In genomic region chr2:198114064-198114463, GRCh38 we compare ENCODE assay signal across 18 cellular contexts.
DNase-seq lines count a peak whose midpoint lies in the region; ATAC-seq and TF ChIP-seq lines count a peak whose summit lies in the region.
"Had no signal": no experiment of that assay in that cellular context is flagged by ENCODE, and none has a peak within 500 bp of the region (broad histone marks: within the 10 kb centered on the region; RNA-seq: fewer than 3 reads in every experiment).

No MANE protein-coding gene starts in this region.

- H3K9me3 ChIP-seq in SK-N-SH (no peaks in the 10 kb centered on the region), heart left ventricle (no peaks in the 10 kb centered on the region), osteoblast (ENCODE audit: low read depth, low read length) (no peaks in the 10 kb centered on the region)
- H3K9me3 ChIP-seq: BLaER1 had no signal

- H4K20me1 ChIP-seq in SK-N-SH (ENCODE audit: insufficient read depth) (no peaks in the 10 kb centered on the region), osteoblast (ENCODE audit: insufficient read depth, low read length) (no peaks in the 10 kb centered on the region)
- H4K20me1 ChIP-seq: BLaER1 had no signal

- peaks cover 8% of the 10 kb centered on the region for H3F3A ChIP-seq in SK-N-SH (replicated peaks; ENCODE audit: insufficient read depth)

- H3K79me2 ChIP-seq in SK-N-SH (ENCODE audit: insufficient read depth) (no peaks in the 10 kb centered on the region), osteoblast (ENCODE audit: insufficient read depth, low read length) (no peaks in the 10 kb centered on the region)

- H3K4me2 ChIP-seq in SK-N-SH (no peak overlapping the region), osteoblast (ENCODE audit: insufficient read depth, low read length) (no peak overlapping the region)
- H3K4me2 ChIP-seq: BLaER1 had no signal

- WGBS in SK-N-SH (ENCODE audit: low lambda C conversion rate) = 68% methylated on average over 1 of the region's 1 CpG
- WGBS in heart left ventricle, 4 donors = 31 to 37% (median 33%) methylated on average over 1 of the region's 1 CpG

- H3K4me1 ChIP-seq in SK-N-SH (ENCODE audit: control insufficient read depth in 1 of 2, insufficient read depth in 2 of 2, low read depth in 1 of 2, low read length in 1 of 2) (peaks cover 11 to 15% of the 10 kb centered on the region in 2 experiments), heart left ventricle (peaks cover 0 to 62% (median 40%) of the 10 kb centered on the region in 12 donors), osteoblast (ENCODE audit: insufficient read depth, low read length) (no peaks in the 10 kb centered on the region)
- H3K4me1 ChIP-seq: BLaER1 had no signal

- TF ChIP-seq POLR2A in heart left ventricle (IDR thresholded peaks at IDR 0.05) = no peak

- DNase-seq in SK-N-SH (peak; percentile 27), heart left ventricle (peak in 3 of 5 donors; percentile 32 to 53 (median 46)), left ventricle myocardium superior (peak; percentile 44), A172 (ENCODE audit: low spot score) (no peak), osteoblast (ENCODE audit: insufficient read length, low spot score, missing footprints) (no peak)
- DNase-seq: CD4-positive, alpha-beta memory T cell; DMS153; DMS79 treated with DMSO at 0.1 percent for 48 hours; GF-D8; GOT3; H7; HFFc6 had no signal

- TF ChIP-seq CTCF in SK-N-SH (IDR thresholded peaks at IDR 0.05) (no peak), heart left ventricle (IDR thresholded peaks at IDR 0.05) (no peak), osteoblast (IDR thresholded peaks at IDR 0.05; ENCODE audit: extremely low read depth, low read depth, low read length) (no peak)

- POLR2A ChIA-PET in SK-N-SH (lab: Yijun Ruan, JAX) = no interaction called here

- H3K4me3 ChIP-seq in SK-N-SH (ENCODE audit: low read depth in 2 of 2, low read length in 1 of 2) (no peak overlapping the region), heart left ventricle (no peak overlapping the region), osteoblast (ENCODE audit: insufficient read depth, low read length) (no peak overlapping the region)
- H3K4me3 ChIP-seq: BLaER1 had no signal

- peak in 1 of 2 experiments; percentile 83; a peak in 2 of 4 replicates for TF ChIP-seq EP300 in SK-N-SH (IDR thresholded peaks at IDR 0.05; ENCODE audit: borderline replicate concordance in 1 of 2, low read depth in 1 of 2, low read length in 1 of 2)

- H3K27me3 ChIP-seq in SK-N-SH (ENCODE audit: insufficient read depth) (no peaks in the 10 kb centered on the region), heart left ventricle (no peaks in the 10 kb centered on the region), osteoblast (ENCODE audit: insufficient read depth, low read length) (no peaks in the 10 kb centered on the region)
- H3K27me3 ChIP-seq: BLaER1 had no signal

- intact Hi-C loops in heart left ventricle (cut with DNase I) = loop anchor here in 2 of 10 donors (5.0 kb wide), 1 partner anchor 52 kb away; no protein-coding TSS in a partner anchor
- intact Hi-C loops in left ventricle myocardium superior (cut with micrococcal nuclease) = no loop called here

- H3K36me3 ChIP-seq in SK-N-SH (replicated peaks in 1 of 2; ENCODE audit: control insufficient read depth in 1 of 2, insufficient read depth in 2 of 2, low read length in 1 of 2) (peaks cover 0 to 8% of the 10 kb centered on the region in 2 experiments), heart left ventricle (no peaks in the 10 kb centered on the region), osteoblast (ENCODE audit: insufficient read depth, low read length) (no peaks in the 10 kb centered on the region)
- H3K36me3 ChIP-seq: BLaER1 had no signal

- no peaks in the 10 kb centered on the region for H3K9me2 ChIP-seq in SK-N-SH

- H2AFZ ChIP-seq in SK-N-SH (ENCODE audit: low read depth) (no peak overlapping the region), osteoblast (ENCODE audit: low read length) (no peak overlapping the region)

- ATAC-seq in SK-N-SH treated with all-trans-retinoic acid at 6 μM for 48 hours = no peak
- ATAC-seq in heart left ventricle = peak; percentile 82 to 88 (median 84)
- peak; percentile 89 for ATAC-seq in left ventricle myocardium superior
- no peak for ATAC-seq in GM18870 (IDR thresholded peaks at IDR 0.05; ENCODE audit: unreplicated experiment)
- ATAC-seq: HCT116 had no signal

- peak; percentile 25 for TF ChIP-seq RAD21 in SK-N-SH (IDR thresholded peaks at IDR 0.05; ENCODE audit: low read length)

- H3K27ac ChIP-seq in SK-N-SH (ENCODE audit: low read depth in 2 of 2, low read length in 1 of 2) (peak overlapping the region in 1 of 2 experiments; percentile 34; a peak in 2 of 4 replicates), heart left ventricle (peak overlapping the region in 9 of 12 donors; percentile 25 to 74 (median 57)), osteoblast (ENCODE audit: low read depth, low read length) (no peak overlapping the region)
- H3K27ac ChIP-seq: 22Rv1, BLaER1, HL-60 had no signal

- CTCF ChIA-PET in SK-N-SH (lab: Yijun Ruan, JAX) = interaction anchor here (0.7 to 1.6 kb wide), 7 partner anchors 13 to 314 kb away, joined by 3 to 6 read pairs (median 3); partner anchors contain the start of gene PLCL1

- H3K9ac ChIP-seq in SK-N-SH = no peak overlapping the region
- H3K9ac ChIP-seq: BLaER1 had no signal

TF ChIP-seq in SK-N-SH, 30 proteins besides CTCF, POLR2A, EP300 and RAD21:
- peak; percentile 88 for TF ChIP-seq RCOR1 (IDR thresholded peaks at IDR 0.05; ENCODE audit: low read length)
- TF ChIP-seq CHD2 (IDR thresholded peaks at IDR 0.05; ENCODE audit: low read length, partially characterized antibody) = peak; percentile 73
- no peak for TF ChIP-seq TAF1 (IDR thresholded peaks at IDR 0.05; ENCODE audit: borderline replicate concordance, low read depth, low read length)
- TF ChIP-seq, protein P1, sequence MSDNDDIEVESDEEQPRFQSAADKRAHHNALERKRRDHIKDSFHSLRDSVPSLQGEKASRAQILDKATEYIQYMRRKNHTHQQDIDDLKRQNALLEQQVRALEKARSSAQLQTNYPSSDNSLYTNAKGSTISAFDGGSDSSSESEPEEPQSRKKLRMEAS (IDR thresholded peaks at IDR 0.05; ENCODE audit: low read depth) = no peak
- TF ChIP-seq YY1 (IDR thresholded peaks at IDR 0.05; ENCODE audit: low read depth) = no peak
- TF ChIP-seq GATA2 (CRISPR knock-in tag; IDR thresholded peaks at IDR 0.05) = peak; percentile 84
- no peak for TF ChIP-seq MEF2A (IDR thresholded peaks at IDR 0.05; ENCODE audit: borderline replicate concordance, low read depth)
- TF ChIP-seq IRF3 (IDR thresholded peaks at IDR 0.05; ENCODE audit: low read depth, low read length) = no peak
- TF ChIP-seq FOXM1 (IDR thresholded peaks at IDR 0.05; ENCODE audit: low read depth) = no peak
- TF ChIP-seq FOXJ3 (CRISPR knock-in tag; IDR thresholded peaks at IDR 0.05) = peak; percentile 66; the same call in 1 of the 2 replicates
TF ChIP-seq in SK-N-SH: peak in this region for 4.

TF ChIP-seq in SK-N-SH treated with all-trans-retinoic acid at 6 μM for 48 hours, 23 proteins besides CTCF, POLR2A, EP300 and RAD21:
- TF ChIP-seq RARB (CRISPR knock-in tag; IDR thresholded peaks at IDR 0.05) = no peak
- TF ChIP-seq POU6F1 (CRISPR knock-in tag; IDR thresholded peaks at IDR 0.05; ENCODE audit: borderline replicate concordance, low read depth) = no peak
- no peak for TF ChIP-seq GLIS3 (CRISPR knock-in tag; IDR thresholded peaks at IDR 0.05)
- TF ChIP-seq, protein P2, sequence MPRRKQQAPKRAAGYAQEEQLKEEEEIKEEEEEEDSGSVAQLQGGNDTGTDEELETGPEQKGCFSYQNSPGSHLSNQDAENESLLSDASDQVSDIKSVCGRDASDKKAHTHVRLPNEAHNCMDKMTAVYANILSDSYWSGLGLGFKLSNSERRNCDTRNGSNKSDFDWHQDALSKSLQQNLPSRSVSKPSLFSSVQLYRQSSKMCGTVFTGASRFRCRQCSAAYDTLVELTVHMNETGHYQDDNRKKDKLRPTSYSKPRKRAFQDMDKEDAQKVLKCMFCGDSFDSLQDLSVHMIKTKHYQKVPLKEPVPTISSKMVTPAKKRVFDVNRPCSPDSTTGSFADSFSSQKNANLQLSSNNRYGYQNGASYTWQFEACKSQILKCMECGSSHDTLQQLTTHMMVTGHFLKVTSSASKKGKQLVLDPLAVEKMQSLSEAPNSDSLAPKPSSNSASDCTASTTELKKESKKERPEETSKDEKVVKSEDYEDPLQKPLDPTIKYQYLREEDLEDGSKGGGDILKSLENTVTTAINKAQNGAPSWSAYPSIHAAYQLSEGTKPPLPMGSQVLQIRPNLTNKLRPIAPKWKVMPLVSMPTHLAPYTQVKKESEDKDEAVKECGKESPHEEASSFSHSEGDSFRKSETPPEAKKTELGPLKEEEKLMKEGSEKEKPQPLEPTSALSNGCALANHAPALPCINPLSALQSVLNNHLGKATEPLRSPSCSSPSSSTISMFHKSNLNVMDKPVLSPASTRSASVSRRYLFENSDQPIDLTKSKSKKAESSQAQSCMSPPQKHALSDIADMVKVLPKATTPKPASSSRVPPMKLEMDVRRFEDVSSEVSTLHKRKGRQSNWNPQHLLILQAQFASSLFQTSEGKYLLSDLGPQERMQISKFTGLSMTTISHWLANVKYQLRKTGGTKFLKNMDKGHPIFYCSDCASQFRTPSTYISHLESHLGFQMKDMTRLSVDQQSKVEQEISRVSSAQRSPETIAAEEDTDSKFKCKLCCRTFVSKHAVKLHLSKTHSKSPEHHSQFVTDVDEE (CRISPR knock-in tag; IDR thresholded peaks at IDR 0.05) = no peak
- no peak for TF ChIP-seq ZFP30 (CRISPR knock-in tag; IDR thresholded peaks at IDR 0.05)
- TF ChIP-seq PPARA (CRISPR knock-in tag; IDR thresholded peaks at IDR 0.05; ENCODE audit: borderline replicate concordance) = no peak
- TF ChIP-seq BACH2 (CRISPR knock-in tag; IDR thresholded peaks at IDR 0.05; ENCODE audit: borderline replicate concordance) = no peak
- no peak for TF ChIP-seq TCF4 (CRISPR knock-in tag; IDR thresholded peaks at IDR 0.05; ENCODE audit: borderline replicate concordance)
- TF ChIP-seq ESRRG (CRISPR knock-in tag; IDR thresholded peaks at IDR 0.05) = no peak
- no peak for TF ChIP-seq CSDC2 (CRISPR knock-in tag; IDR thresholded peaks at IDR 0.05)
- no peak for TF ChIP-seq ISL1 (CRISPR knock-in tag; IDR thresholded peaks at IDR 0.05)
- no peak for TF ChIP-seq TOX (CRISPR knock-in tag; IDR thresholded peaks at IDR 0.05; ENCODE audit: borderline replicate concordance)

Comparison
In these comparisons a context has a peak if more than half of its experiments do, and no peak if none do; other contexts are left out.
1. DNase-seq: peak in SK-N-SH (single experiment), heart left ventricle (3 of 5) and left ventricle myocardium superior (single experiment); none in A172 (single experiment) and osteoblast (single experiment).
2. ATAC-seq: peak in heart left ventricle (4 of 4) and left ventricle myocardium superior (single experiment); none in SK-N-SH treated with all-trans-retinoic acid at 6 μM for 48 hours (single experiment) and GM18870 (single experiment).